Comparison of ENCODE assay signal across 10 cellular contexts in genomic region chr5:124162782-124163532, GRCh38.
DNase-seq lines count a peak whose midpoint lies in the region; ATAC-seq and TF ChIP-seq lines count a peak whose summit lies in the region.
"Had no signal": no experiment of that assay in that cellular context is flagged by ENCODE, and none has a peak within 500 bp of the region (broad histone marks: within the 10 kb centered on the region; RNA-seq: fewer than 3 reads in every experiment).

No MANE protein-coding gene starts in this region.

- H3K4me3 ChIP-seq in AG04450 (ENCODE audit: low read depth, low read length) (peak overlapping the region; percentile 21; the same call in 1 of the 2 replicates), Karpas-422 (ENCODE audit: low read length) (no peak overlapping the region), left lung (no peak overlapping the region)

- CTCF ChIA-PET in AG04450 (lab: Charles Lee), result no interaction called here
- CTCF ChIA-PET in activated naive CD4-positive, alpha-beta T cell treated with anti-CD3 and anti-CD28 coated beads, Interleukin-2, amount 10 ng/mL, durations not matched to agents 7 days and 5 days (lab: Charles Lee), result no interaction called here

- H3K9ac ChIP-seq in Karpas-422 (ENCODE audit: low read length), result no peak overlapping the region
- H3K9ac ChIP-seq: KMS-11 had no signal

- H3K9me3 Mint-ChIP-seq in activated naive CD8-positive, alpha-beta T cell treated with anti-CD3 and anti-CD28 coated beads for 36 hours, result no peaks in the 10 kb centered on the region
- H3K9me3 Mint-ChIP-seq in activated naive CD4-positive, alpha-beta T cell treated with anti-CD3 and anti-CD28 coated beads, Interleukin-2, amount 10 ng/mL, durations not matched to agents 7 days and 5 days, result no peaks in the 10 kb centered on the region

- H3K4me3 Mint-ChIP-seq in activated naive CD8-positive, alpha-beta T cell treated with anti-CD3 and anti-CD28 coated beads for 36 hours, result peak overlapping the region; percentile 27
- H3K4me3 Mint-ChIP-seq in activated naive CD4-positive, alpha-beta T cell treated with anti-CD3 and anti-CD28 coated beads, Interleukin-2, amount 10 ng/mL, durations not matched to agents 7 days and 5 days, result no peak overlapping the region

- H3K36me3 ChIP-seq in Karpas-422 (ENCODE audit: insufficient read depth, low read length) (no peaks in the 10 kb centered on the region), left lung (no peaks in the 10 kb centered on the region)

- no peak overlapping the region for H3K27ac ChIP-seq in AG04450 (ENCODE audit: low read depth, low read length)
- no peak overlapping the region for H3K27ac ChIP-seq in Karpas-422 (ENCODE audit: low read length)
- H3K27ac ChIP-seq in left lung, result no peak overlapping the region
- H3K27ac ChIP-seq: KMS-11 had no signal

- no peaks in the 10 kb centered on the region for H3K79me2 ChIP-seq in Karpas-422 (ENCODE audit: low read length)

- TF ChIP-seq CTCF in AG04450 (IDR thresholded peaks at IDR 0.05; ENCODE audit: low read depth, low read length) (no peak), left lung (IDR thresholded peaks at IDR 0.05) (no peak)

- H3K4me2 ChIP-seq in Karpas-422 (ENCODE audit: low read depth, low read length, poor library complexity, severe bottlenecking), result no peak overlapping the region
- H3K4me2 ChIP-seq: KMS-11 had no signal

- H3K4me1 ChIP-seq in Karpas-422 (ENCODE audit: low read length) (no peaks in the 10 kb centered on the region), left lung (peaks cover 0 to 6% of the 10 kb centered on the region in 2 donors)

- H4K20me1 ChIP-seq in Karpas-422 (ENCODE audit: insufficient read depth, low read depth, low read length), result no peaks in the 10 kb centered on the region

- peaks cover 6% of the 10 kb centered on the region for H3K4me1 Mint-ChIP-seq in activated naive CD8-positive, alpha-beta T cell treated with anti-CD3 and anti-CD28 coated beads for 36 hours
- H3K4me1 Mint-ChIP-seq in activated naive CD4-positive, alpha-beta T cell treated with anti-CD3 and anti-CD28 coated beads, Interleukin-2, amount 10 ng/mL, durations not matched to agents 7 days and 5 days, result no peaks in the 10 kb centered on the region

- no peak overlapping the region for H3K27ac Mint-ChIP-seq in activated naive CD8-positive, alpha-beta T cell treated with anti-CD3 and anti-CD28 coated beads for 36 hours
- no peak overlapping the region for H3K27ac Mint-ChIP-seq in activated naive CD4-positive, alpha-beta T cell treated with anti-CD3 and anti-CD28 coated beads, Interleukin-2, amount 10 ng/mL, durations not matched to agents 7 days and 5 days

- H3K27me3 ChIP-seq in AG04450 (ENCODE audit: control insufficient read depth, insufficient read depth, low read length) (no peaks in the 10 kb centered on the region), Karpas-422 (ENCODE audit: low read length) (no peaks in the 10 kb centered on the region), left lung (no peaks in the 10 kb centered on the region)

- no peaks in the 10 kb centered on the region for H3K9me2 ChIP-seq in Karpas-422 (replicated peaks; ENCODE audit: insufficient read depth, low read length)

- intact Hi-C loops in left lung (cut with DNase I), result no loop called here

- no peaks in the 10 kb centered on the region for H3K27me3 Mint-ChIP-seq in activated naive CD8-positive, alpha-beta T cell treated with anti-CD3 and anti-CD28 coated beads for 36 hours
- H3K27me3 Mint-ChIP-seq in activated naive CD4-positive, alpha-beta T cell treated with anti-CD3 and anti-CD28 coated beads, Interleukin-2, amount 10 ng/mL, durations not matched to agents 7 days and 5 days, result no peaks in the 10 kb centered on the region

- no peaks in the 10 kb centered on the region for H3K9me3 ChIP-seq in AG04450 (ENCODE audit: control insufficient read depth, insufficient read depth, low read length)
- 0 out of 2 replicates have a peak, but pooled peaks cover under 1% of the 10 kb centered on the region for H3K9me3 ChIP-seq in Karpas-422 (ENCODE audit: low read length)
- no peaks in the 10 kb centered on the region for H3K9me3 ChIP-seq in left lung

- POLR2A ChIA-PET in AG04450 (lab: Yijun Ruan, JAX), result no interaction called here

- ATAC-seq in left lung, result peak; percentile 17
- no peak for ATAC-seq in HG02884 (IDR thresholded peaks at IDR 0.05; ENCODE audit: unreplicated experiment)
- ATAC-seq in GM19328 (IDR thresholded peaks at IDR 0.05; ENCODE audit: unreplicated experiment), result no peak

- DNase-seq in AG04450 (ENCODE audit: low read depth, low spot score), result no peak
- DNase-seq in Karpas-422, result no peak
- DNase-seq in activated naive CD8-positive, alpha-beta T cell treated with anti-CD3 and anti-CD28 coated beads for 36 hours, result peak; percentile 2
- no peak for DNase-seq in left lung
- DNase-seq in stimulated activated naive CD4-positive, alpha-beta T cell treated with Interleukin-2 at 50 U/mL for 16 hours (lab: John Stamatoyannopoulos, UW), result no peak
- DNase-seq in activated naive CD4-positive, alpha-beta T cell treated with anti-CD3 and anti-CD28 coated beads, Interleukin-2, amount 10 ng/mL, durations not matched to agents 7 days and 5 days, result no peak
- DNase-seq: GF-D8 had no signal

- H3K36me3 Mint-ChIP-seq in activated naive CD8-positive, alpha-beta T cell treated with anti-CD3 and anti-CD28 coated beads for 36 hours, result no peaks in the 10 kb centered on the region
- no peaks in the 10 kb centered on the region for H3K36me3 Mint-ChIP-seq in activated naive CD4-positive, alpha-beta T cell treated with anti-CD3 and anti-CD28 coated beads, Interleukin-2, amount 10 ng/mL, durations not matched to agents 7 days and 5 days

- 0 out of 2 replicates have a peak overlapping the region, but pooled peaks have one; percentile 45 for H2AFZ ChIP-seq in Karpas-422 (ENCODE audit: low read length)
